Comparison of ENCODE assay signal across 8 cellular contexts in the genomic region with DNA sequence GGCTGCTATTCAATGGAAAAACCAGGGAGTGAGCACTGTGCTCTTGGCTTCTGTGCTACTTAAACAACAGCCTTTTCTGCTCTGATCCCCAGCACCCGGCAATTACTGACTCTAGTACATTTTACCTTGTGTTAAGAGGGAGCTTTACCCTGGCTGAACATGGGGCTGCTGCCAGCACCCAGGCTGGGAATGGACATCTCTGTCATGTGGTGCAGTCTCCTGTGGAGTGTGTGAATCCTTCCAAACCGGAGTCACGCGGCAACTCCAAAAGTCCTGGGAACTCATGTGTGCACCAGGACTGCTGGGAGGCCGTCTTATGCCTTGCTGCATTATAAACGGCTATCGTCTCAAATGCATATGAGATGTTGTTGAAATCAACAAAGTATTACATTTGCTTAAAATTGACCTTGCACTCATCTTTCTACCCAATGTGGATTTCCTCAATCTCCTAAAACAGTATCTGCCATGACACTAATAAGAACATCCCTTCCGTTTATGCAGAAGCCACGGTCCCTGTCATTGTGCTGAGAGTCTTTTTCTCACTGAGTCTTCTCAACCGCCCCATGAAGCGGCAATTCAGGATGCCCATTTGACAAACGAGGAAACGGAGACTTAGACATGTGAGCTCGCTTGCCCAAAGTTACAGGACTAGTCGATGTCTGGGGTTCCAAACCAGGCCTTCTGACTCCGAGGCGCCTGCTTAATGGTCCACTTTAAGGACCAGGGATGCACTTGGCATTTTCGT. TPM values are rescaled to one million over a fixed set of nuclear protein-coding genes. Genes with fewer than 3 reads are reported as not detected.
DNase-seq lines count a peak whose midpoint lies in the region; ATAC-seq and TF ChIP-seq lines count a peak whose summit lies in the region.

No MANE protein-coding gene starts in this region.

- H3K27ac ChIP-seq in WERI-Rb-1: no peak overlapping the region; the same call in 1 of the 2 replicates
- H3K27ac ChIP-seq in psoas muscle: peak overlapping the region; percentile 73

- intact Hi-C loops in Right ventricle myocardium superior (cut with DNase I) (no loop called here), psoas muscle (cut with DNase I) (loop anchor here (2.0 to 5.0 kb wide), 2 partner anchors 54 to 55 kb away; no protein-coding TSS in a partner anchor)

- H3K36me3 ChIP-seq in WERI-Rb-1 (no peaks in the 10 kb centered on the region), psoas muscle (ENCODE audit: insufficient read depth in 1 of 2, low read depth in 1 of 2) (no peaks in the 10 kb centered on the region)

- H3K27me3 ChIP-seq in WERI-Rb-1 (ENCODE audit: insufficient read depth, low read depth, severe bottlenecking) (no peaks in the 10 kb centered on the region), psoas muscle (ENCODE audit: insufficient read depth in 3 of 3, low read length in 2 of 3) (no peaks in the 10 kb centered on the region)

- peaks cover 39% of the 10 kb centered on the region for H3K4me1 ChIP-seq in psoas muscle

- H3K4me3 ChIP-seq in GM12865 (ENCODE audit: low read depth, low read length): peak overlapping the region; percentile 74
- H3K4me3 ChIP-seq in WERI-Rb-1 (ENCODE audit: low read depth, low read length): peak overlapping the region; percentile 84
- peak overlapping the region; percentile 86 for H3K4me3 ChIP-seq in psoas muscle

- no peaks in the 10 kb centered on the region for H3K9me3 ChIP-seq in WERI-Rb-1 (ENCODE audit: severe bottlenecking)
- no peaks in the 10 kb centered on the region for H3K9me3 ChIP-seq in psoas muscle

- ATAC-seq in Right ventricle myocardium superior (ENCODE audit: poor library complexity): peak; percentile 21
- no peak for ATAC-seq in psoas muscle
- no peak for ATAC-seq in HG03097 (IDR thresholded peaks at IDR 0.05; ENCODE audit: low FRiP score, unreplicated experiment)
- ATAC-seq in GM21825 (IDR thresholded peaks at IDR 0.05; ENCODE audit: unreplicated experiment): no peak
- ATAC-seq in GM21737 (IDR thresholded peaks at IDR 0.05; ENCODE audit: unreplicated experiment): no peak

- TF ChIP-seq CTCF in GM12865 (IDR thresholded peaks at IDR 0.05; ENCODE audit: insufficient read depth, low read depth, low read length, missing control alignments): no peak
- TF ChIP-seq CTCF in WERI-Rb-1 (IDR thresholded peaks at IDR 0.05; ENCODE audit: low read depth, low read length): no peak
- no peak for TF ChIP-seq CTCF in psoas muscle (IDR thresholded peaks at IDR 0.05)

- DNase-seq in GM12865 (ENCODE audit: low read depth) (no peak), WERI-Rb-1 (no peak), Right ventricle myocardium superior (no peak), psoas muscle (peak in 1 of 2 donors; percentile 50), AML-193 (lab: John Stamatoyannopoulos, UW) (no peak)

- 42 to 67% (median 52%) methylated on average over 18 of the region's 18 CpGs for WGBS in psoas muscle, 3 donors

RNA-seq across cellular contexts. Expression of gene GSN, which starts 0.9 kb away (rescaled TPM):
- total RNA-seq in Right ventricle myocardium superior: 837 TPM
- 100 to 1,000 TPM; 140 to 490 (median 211) TPM for total RNA-seq in psoas muscle
- 100 to 1,000 TPM; 199 to 225 (median 208) TPM for polyA plus RNA-seq in psoas muscle
